Comparison of ENCODE assay signal across 18 cellular contexts in genomic region chr4:1239141-1239948, GRCh38. TPM values are rescaled to one million over a fixed set of nuclear protein-coding genes. Genes with fewer than 3 reads are reported as not detected.
DNase-seq lines count a peak whose midpoint lies in the region; ATAC-seq and TF ChIP-seq lines count a peak whose summit lies in the region.
"Had no signal": no experiment of that assay in that cellular context is flagged by ENCODE, and none has a peak within 500 bp of the region (broad histone marks: within the 10 kb centered on the region; RNA-seq: fewer than 3 reads in every experiment).

No MANE protein-coding gene starts in this region.

- H3K27ac Mint-ChIP-seq in Caco-2 (ENCODE audit: unreplicated experiment), result peak overlapping the region; percentile 61

- H3K9me3 ChIP-seq in Caco-2 (no peaks in the 10 kb centered on the region), right cardiac atrium (ENCODE audit: control insufficient read depth, low read length) (no peaks in the 10 kb centered on the region), psoas muscle (no peaks in the 10 kb centered on the region)
- H3K9me3 ChIP-seq: BLaER1, MG63 had no signal

- H3K4me3 ChIP-seq in Caco-2 (ENCODE audit: low read depth, low read length), result no peak overlapping the region
- no peak overlapping the region for H3K4me3 ChIP-seq in right cardiac atrium (ENCODE audit: low read length)
- no peak overlapping the region for H3K4me3 ChIP-seq in psoas muscle
- H3K4me3 ChIP-seq: BLaER1, MG63, SK-N-MC had no signal

- POLR2A ChIA-PET in Caco-2 (lab: Charles Lee), result no interaction called here

- H3K27me3 ChIP-seq in Caco-2 (replicated peaks; ENCODE audit: control insufficient read depth, insufficient read depth, low read length), result no peaks in the 10 kb centered on the region
- H3K27me3 ChIP-seq in right cardiac atrium (ENCODE audit: control insufficient read depth, insufficient read depth), result no peaks in the 10 kb centered on the region
- no peaks in the 10 kb centered on the region for H3K27me3 ChIP-seq in psoas muscle (ENCODE audit: insufficient read depth in 3 of 3, low read length in 2 of 3)
- H3K27me3 ChIP-seq: BLaER1, MG63 had no signal

- H3K4me1 ChIP-seq in Caco-2, result no peaks in the 10 kb centered on the region
- peaks cover 10% of the 10 kb centered on the region for H3K4me1 ChIP-seq in right cardiac atrium (ENCODE audit: control insufficient read depth, insufficient read depth, low read length)
- peaks cover 39% of the 10 kb centered on the region for H3K4me1 ChIP-seq in psoas muscle
- H3K4me1 ChIP-seq: parathyroid adenoma had no signal

- peaks cover 7% of the 10 kb centered on the region for H3K4me1 Mint-ChIP-seq in Caco-2 (ENCODE audit: low read depth, unreplicated experiment)
- H3K4me1 Mint-ChIP-seq: H9 had no signal

- CTCF ChIA-PET in Caco-2 (lab: Charles Lee), result no interaction called here

- H3K27ac ChIP-seq in right cardiac atrium (ENCODE audit: low read length) (no peak overlapping the region), psoas muscle (peak overlapping the region; percentile 67)
- H3K27ac ChIP-seq: BLaER1, parathyroid adenoma, SK-N-MC, VCaP had no signal

- DNase-seq in Caco-2 (peak in 1 of 2 experiments; percentile 19), HuH-7.5 (ENCODE audit: low spot score) (peak; percentile 26), right cardiac atrium (peak in 2 of 3 donors; percentile 50 to 53), psoas muscle (peak; percentile 37 to 78), NCI-H1092 (lab: John Stamatoyannopoulos, UW) (no peak), NCI-H1048 (lab: John Stamatoyannopoulos, UW) (no peak)
- DNase-seq: anterior cingulate cortex; dermis blood vessel endothelial cell; EL; H9; MG63; stimulated activated CD4-positive, alpha-beta T cell treated with anti-CD3 and anti-CD28 coated beads, Interleukin-2, amount 100 ng/mL, for 24 hours had no signal

- 84% methylated on average over 43 of the region's 43 CpGs for WGBS in right cardiac atrium
- WGBS in psoas muscle, 3 donors, result 59 to 75% (median 65%) methylated on average over 41 to 43 of the region's 43 CpGs

- no peak for ATAC-seq in right cardiac atrium
- ATAC-seq in psoas muscle, result peak; percentile 84 to 93 (median 90)
- ATAC-seq in HG03442 (IDR thresholded peaks at IDR 0.05; ENCODE audit: unreplicated experiment), result no peak
- ATAC-seq in HG03045 (IDR thresholded peaks at IDR 0.05; ENCODE audit: unreplicated experiment), result no peak

- intact Hi-C loops in Caco-2 (cut with micrococcal nuclease; ENCODE audit: unreplicated experiment), result no loop called here
- intact Hi-C loops in right cardiac atrium (cut with DNase I), result loop anchor here in 1 of 4 donors (10.0 kb wide), 1 partner anchor 65 kb away; the partner anchor contains the start of gene SPON2
- intact Hi-C loops in psoas muscle (cut with DNase I), result no loop called here

- TF ChIP-seq CTCF in Caco-2 (IDR thresholded peaks at IDR 0.05; ENCODE audit: insufficient read depth in 1 of 2, low read depth in 1 of 2, low read length in 1 of 2, severe bottlenecking in 1 of 2, unreplicated experiment in 1 of 2) (no peak), psoas muscle (IDR thresholded peaks at IDR 0.05) (no peak)

- no peaks in the 10 kb centered on the region for H3K27me3 Mint-ChIP-seq in Caco-2 (ENCODE audit: insufficient read depth, unreplicated experiment)

- H3K36me3 Mint-ChIP-seq in Caco-2 (ENCODE audit: insufficient read depth, unreplicated experiment), result peaks cover 65% of the 10 kb centered on the region

- H3K36me3 ChIP-seq in Caco-2 (ENCODE audit: control insufficient read depth, insufficient read depth, low read length) (no peaks in the 10 kb centered on the region; the same call in 1 of the 2 replicates), psoas muscle (ENCODE audit: insufficient read depth in 1 of 2, low read depth in 1 of 2) (peaks cover 0 to 42% of the 10 kb centered on the region in 2 donors)

- no TSS peak for BruUV-seq in Caco-2 (replicated peaks; lab: Mats Ljungman, UMichigan)

- H3K9me3 Mint-ChIP-seq in Caco-2 (ENCODE audit: unreplicated experiment), result no peaks in the 10 kb centered on the region
- H3K9me3 Mint-ChIP-seq: H9 had no signal

- H3K4me3 Mint-ChIP-seq in Caco-2 (ENCODE audit: unreplicated experiment), result no peak overlapping the region
- H3K4me3 Mint-ChIP-seq: H9 had no signal

RNA-seq across cellular contexts. Expression of gene CTBP1, which starts 9.6 kb away (rescaled TPM):
- total RNA-seq in Caco-2 (2022) (184 TPM in 2 replicates), right cardiac atrium (100 to 1,000 TPM; 123 to 145 (median 134) TPM), psoas muscle (100 to 1,000 TPM; 122 to 165 (median 142) TPM)
- polyA plus RNA-seq in right cardiac atrium (119 TPM), psoas muscle (100 to 1,000 TPM; 109 to 156 (median 116) TPM)

RNA-seq across cellular contexts. Expression of gene MAEA, which starts 50.3 kb away (rescaled TPM):
- total RNA-seq in Caco-2 (2022), result 81.1 and 89.3 TPM in 2 replicates
- 10 to 100 TPM; 51.6 to 61.8 (median 59.2) TPM for total RNA-seq in right cardiac atrium
- polyA plus RNA-seq in right cardiac atrium, result 53.4 TPM
- 10 to 100 TPM; 26.7 to 39.6 (median 33.2) TPM for total RNA-seq in psoas muscle
- polyA plus RNA-seq in psoas muscle, result 10 to 100 TPM; 30.3 to 41.6 (median 38.9) TPM

Comparison
In these comparisons a context has a peak if more than half of its experiments do, and no peak if none do; other contexts are left out.
1. DNase-seq: peak in HuH-7.5 (single experiment), right cardiac atrium (2 of 3) and psoas muscle (2 of 2); none in NCI-H1092 (single experiment) and NCI-H1048 (single experiment).
2. ATAC-seq: peak in psoas muscle (4 of 4); none in right cardiac atrium (0 of 2), HG03442 (single experiment) and HG03045 (single experiment).